ENCODE assay signal across 8 cellular contexts in genomic region chr10:100008708-100009282, GRCh38. TPM values are rescaled to one million over a fixed set of nuclear protein-coding genes. Genes with fewer than 3 reads are reported as not detected.
DNase-seq lines count a peak whose midpoint lies in the region; ATAC-seq and TF ChIP-seq lines count a peak whose summit lies in the region.

No MANE protein-coding gene starts in this region.

- no peak for TF ChIP-seq CTCF in HFF-Myc (IDR thresholded peaks at IDR 0.05; ENCODE audit: low read depth, low read length, missing control alignments)
- no peak for TF ChIP-seq CTCF in mammary epithelial cell (conservative IDR thresholded peaks at IDR 0.05 in 1 of 2, IDR thresholded peaks at IDR 0.05 in 1 of 2; ENCODE audit: extremely low read depth in 1 of 2, insufficient read depth in 1 of 2, low read depth in 1 of 2, low read length in 2 of 2)

- H3K4me1 ChIP-seq in ACC112 (ENCODE audit: control insufficient read depth, insufficient read depth, low read length, unreplicated experiment) (peaks cover 30% of the 10 kb centered on the region), mammary epithelial cell (ENCODE audit: insufficient read depth, low read length) (peaks cover 42% of the 10 kb centered on the region), mucosa of rectum (ENCODE audit: control insufficient read depth in 2 of 2, insufficient read depth in 2 of 2, low read length in 2 of 2) (peaks cover 12 to 24% of the 10 kb centered on the region in 2 donors)

- DNase-seq in HFF-Myc (ENCODE audit: extremely low read depth, low read depth), result no peak
- DNase-seq in mammary epithelial cell, result no peak
- no peak for DNase-seq in UCSD-AML1 (lab: John Stamatoyannopoulos, UW; ENCODE audit: unreplicated experiment)
- no peak for DNase-seq in activated CD8-positive, alpha-beta memory T cell treated with anti-CD3 and anti-CD28 coated beads for 24 hours
- no peak for DNase-seq in dedifferentiated amniotic fluid mesenchymal stem cell (ENCODE audit: extremely low spot score)

- WGBS in mammary epithelial cell (ENCODE audit: low coverage, missing lambda C conversion rate), result 22% methylated on average over 9 of the region's 9 CpGs

- H3K4me2 ChIP-seq in mammary epithelial cell (ENCODE audit: insufficient read depth, low read depth, low read length), result peak overlapping the region; percentile 88

- in situ Hi-C loops in mammary epithelial cell (cut with MboI; ENCODE audit: low sequenced_read_pairs in 2 of 2), result loop anchor here in 1 of 2 donors (5.0 kb wide), 1 partner anchor 34 kb away; no protein-coding TSS in a partner anchor

- peak overlapping the region; percentile 85 for H3K9ac ChIP-seq in mammary epithelial cell (ENCODE audit: insufficient read depth, low read length)
- peak overlapping the region; percentile 74 to 81 for H3K9ac ChIP-seq in mucosa of rectum (ENCODE audit: low read depth in 1 of 2, low read length in 2 of 2)

- H3K4me3 ChIP-seq in ACC112 (ENCODE audit: low read depth, low read length) (peak overlapping the region; percentile 96), HFF-Myc (replicated peaks; ENCODE audit: low read depth, low read length) (peak overlapping the region; percentile 95), mammary epithelial cell (replicated peaks in 1 of 3; ENCODE audit: insufficient read depth in 1 of 3, low read depth in 2 of 3, low read length in 3 of 3) (peak overlapping the region; percentile 75 to 88 (median 77)), mucosa of rectum (ENCODE audit: low read length in 2 of 2) (peak overlapping the region; percentile 81 to 95)

- no peaks in the 10 kb centered on the region for H4K20me1 ChIP-seq in mammary epithelial cell (ENCODE audit: insufficient read depth, low read length)

- H2AFZ ChIP-seq in ACC112 (ENCODE audit: low read length, unreplicated experiment) (no peak overlapping the region), mammary epithelial cell (ENCODE audit: low read depth, low read length) (peak overlapping the region; percentile 97)

- CTCF ChIA-PET in mammary epithelial cell (lab: Charles Lee; ENCODE audit: low non-redundant PET), result no interaction called here

- no peak for ATAC-seq in GM19397 (IDR thresholded peaks at IDR 0.05; ENCODE audit: unreplicated experiment)

- H3K79me2 ChIP-seq in ACC112 (ENCODE audit: control insufficient read depth, insufficient read depth, low read length, unreplicated experiment) (peaks cover 47% of the 10 kb centered on the region), mammary epithelial cell (ENCODE audit: insufficient read depth, low read length) (peaks cover 55% of the 10 kb centered on the region)

- H3K27me3 ChIP-seq in ACC112 (ENCODE audit: insufficient read depth, low read length) (no peaks in the 10 kb centered on the region), mammary epithelial cell (ENCODE audit: insufficient read depth, low read length) (no peaks in the 10 kb centered on the region), mucosa of rectum (ENCODE audit: control insufficient read depth in 2 of 2, insufficient read depth in 2 of 2, low read length in 2 of 2) (no peaks in the 10 kb centered on the region)

- BruUV-seq in mammary epithelial cell (replicated peaks; lab: Mats Ljungman, UMichigan), result TSS peak; percentile 21

- H3K36me3 ChIP-seq in ACC112 (ENCODE audit: insufficient read depth, low read length) (no peaks in the 10 kb centered on the region), mammary epithelial cell (ENCODE audit: insufficient read depth, low read length) (no peaks in the 10 kb centered on the region), mucosa of rectum (ENCODE audit: control insufficient read depth in 2 of 2, insufficient read depth in 2 of 2, low read length in 2 of 2) (no peaks in the 10 kb centered on the region)

- dilution Hi-C loops in mammary epithelial cell (cut with HindIII; ENCODE audit: low sequenced_read_pairs), result no loop called here

- H3K9me3 ChIP-seq in mammary epithelial cell (replicated peaks; ENCODE audit: insufficient read depth, low read length) (no peaks in the 10 kb centered on the region), mucosa of rectum (ENCODE audit: control insufficient read depth in 2 of 2, low read length in 2 of 2) (no peaks in the 10 kb centered on the region)

- H3K27ac ChIP-seq in ACC112 (ENCODE audit: low read depth, low read length), result peak overlapping the region; percentile 100
- H3K27ac ChIP-seq in mammary epithelial cell (ENCODE audit: insufficient read depth, low read depth, low read length), result peak overlapping the region; percentile 69
- H3K27ac ChIP-seq in mucosa of rectum (ENCODE audit: low read depth in 2 of 2, low read length in 2 of 2), result peak overlapping the region in 1 of 2 donors; percentile 59

- intact Hi-C loops in mammary epithelial cell (cut with micrococcal nuclease), result loop anchor here (1.0 to 10.0 kb wide), 6 partner anchors 24 to 176 kb away; partner anchors contain the start of gene ERLIN1

RNA-seq across cellular contexts. Expression of gene DNMBP, which starts 1.0 kb away (rescaled TPM):
- 10 to 100 TPM in 1 of 2 donors, 1 to 10 TPM in 1; 8.7 to 17.6 TPM for total RNA-seq in mammary epithelial cell
- 17.4 TPM for polyA plus RNA-seq in mammary epithelial cell
- 33.6 TPM for polyA minus RNA-seq in mammary epithelial cell
